Comparison of ENCODE assay signal across 1 cellular context in genomic region chr19:58475714-58476497, GRCh38.
TF ChIP-seq lines count a peak whose summit lies in the region.

Gene ZNF446, plus strand, starts transcription at chr19:58476352. Its CDS starts 867 bp downstream, at chr19:58477219.

TF ChIP-seq in HepG2, 621 proteins besides CTCF, POLR2A, EP300 and RAD21 (continued from another document and continues in another):
- TF ChIP-seq ISL2 (CRISPR knock-in tag; IDR thresholded peaks at IDR 0.05) (peak; percentile 59), ETV6 (CRISPR knock-in tag; conservative IDR thresholded peaks at IDR 0.05) (no peak), ZBTB39 (CRISPR knock-in tag; IDR thresholded peaks at IDR 0.05) (0 out of 2 replicates have a peak, but pooled peaks have one; percentile 43), LBX2 (CRISPR knock-in tag; IDR thresholded peaks at IDR 0.05; ENCODE audit: borderline replicate concordance) (0 out of 2 replicates have a peak, but pooled peaks have one; percentile 52), MXD4 (CRISPR knock-in tag; IDR thresholded peaks at IDR 0.05) (peak; percentile 87; the same call in 1 of the 2 replicates), NKX3-1 (CRISPR knock-in tag; IDR thresholded peaks at IDR 0.05) (peak; percentile 65; the same call in 1 of the 2 replicates), MEF2D (CRISPR knock-in tag; IDR thresholded peaks at IDR 0.05) (0 out of 2 replicates have a peak, but pooled peaks have one; percentile 25), XRCC5 (optimal IDR thresholded peaks at IDR 0.05; ENCODE audit: low read length) (peak; percentile 82), ZNF12 (CRISPR knock-in tag; IDR thresholded peaks at IDR 0.05) (0 out of 2 replicates have a peak, but pooled peaks have one; percentile 4), ZFP1 (CRISPR knock-in tag; IDR thresholded peaks at IDR 0.05) (peak; percentile 32; the same call in 1 of the 2 replicates), RCOR2 (CRISPR knock-in tag; IDR thresholded peaks at IDR 0.05) (0 out of 2 replicates have a peak, but pooled peaks have one; percentile 19), ZNF639 (CRISPR knock-in tag; conservative IDR thresholded peaks at IDR 0.05) (no peak), ZNF781 (CRISPR knock-in tag; IDR thresholded peaks at IDR 0.05; ENCODE audit: borderline replicate concordance, not compliant biosample characterization) (no peak), RBFOX2 (IDR thresholded peaks at IDR 0.05; ENCODE audit: low read depth, low read length) (peak; percentile 86), GATA4 (IDR thresholded peaks at IDR 0.05; ENCODE audit: borderline replicate concordance, low read depth) (0 out of 2 replicates have a peak, but pooled peaks have one; percentile 17), PRDM15 (CRISPR knock-in tag; IDR thresholded peaks at IDR 0.05) (peak; percentile 46; the same call in 1 of the 2 replicates), ZNF574 (CRISPR knock-in tag; IDR thresholded peaks at IDR 0.05) (peak; percentile 91), HMGA1 (CRISPR knock-in tag; conservative IDR thresholded peaks at IDR 0.05) (no peak), POGK (CRISPR knock-in tag; conservative IDR thresholded peaks at IDR 0.05) (peak; percentile 61; the same call in 1 of the 2 replicates), HNF1A (IDR thresholded peaks at IDR 0.05; ENCODE audit: low read depth) (no peak), HNF1A (CRISPR knock-in tag; IDR thresholded peaks at IDR 0.05; ENCODE audit: borderline replicate concordance) (peak; percentile 29; the same call in 1 of the 2 replicates), CENPT (CRISPR knock-in tag; IDR thresholded peaks at IDR 0.05; ENCODE audit: low read depth) (no peak), ZNF121 (CRISPR knock-in tag; IDR thresholded peaks at IDR 0.05) (0 out of 2 replicates have a peak, but pooled peaks have one; percentile 5), ZFP91 (CRISPR knock-in tag; IDR thresholded peaks at IDR 0.05; ENCODE audit: borderline replicate concordance) (peak; percentile 86; the same call in 1 of the 2 replicates), ZNF563 (CRISPR knock-in tag; IDR thresholded peaks at IDR 0.05) (peak; percentile 66; the same call in 1 of the 2 replicates), EED (CRISPR knock-in tag; IDR thresholded peaks at IDR 0.05) (peak; percentile 86), NCOA5 (CRISPR knock-in tag; IDR thresholded peaks at IDR 0.05) (peak; percentile 94; the same call in 1 of the 2 replicates), FOXJ3 (CRISPR knock-in tag; IDR thresholded peaks at IDR 0.05; ENCODE audit: borderline replicate concordance) (peak; percentile 70; the same call in 1 of the 2 replicates), ZNF792 (CRISPR knock-in tag; IDR thresholded peaks at IDR 0.05) (0 out of 2 replicates have a peak, but pooled peaks have one; percentile 19), ZNF737 (CRISPR knock-in tag; IDR thresholded peaks at IDR 0.05; ENCODE audit: borderline replicate concordance) (peak; percentile 64; the same call in 1 of the 2 replicates), PATZ1 (CRISPR knock-in tag; IDR thresholded peaks at IDR 0.05) (peak; percentile 55; the same call in 1 of the 2 replicates), ZNF772 (CRISPR knock-in tag; IDR thresholded peaks at IDR 0.05) (peak; percentile 93), AGO2 (optimal IDR thresholded peaks at IDR 0.05; ENCODE audit: low read depth, low read length) (peak; percentile 94)
